ENCODE assay signal across 18 cellular contexts in the genomic region with DNA sequence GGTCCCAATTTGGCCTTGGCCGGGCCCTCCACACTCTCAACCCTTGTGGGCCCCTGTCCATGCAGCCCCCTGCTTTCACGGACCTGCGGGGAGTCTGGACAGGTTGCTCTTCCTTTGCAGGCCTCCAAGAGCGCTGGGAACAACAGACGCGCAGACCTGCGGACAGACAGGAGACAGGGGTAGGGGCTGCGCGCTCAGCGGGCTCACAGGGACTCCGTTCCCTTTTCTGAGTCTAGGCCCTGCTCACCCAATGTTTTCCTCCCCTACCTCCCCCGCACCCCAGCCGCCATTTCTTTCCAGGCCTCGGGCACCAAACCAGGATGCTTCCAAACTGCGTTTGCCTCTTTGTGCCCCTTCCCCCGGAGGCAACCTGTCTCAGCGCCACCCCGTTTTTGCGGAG. TPM values are rescaled to one million over a fixed set of nuclear protein-coding genes. Genes with fewer than 3 reads are reported as not detected.
"Had no signal": no experiment of that assay in that cellular context is flagged by ENCODE, and none has a peak within 500 bp of the region (broad histone marks: within the 10 kb centered on the region; RNA-seq: fewer than 3 reads in every experiment).

No MANE protein-coding gene starts in this region.

RNA-seq across cellular contexts. Expression of a gene that starts 0.7 kb away (rescaled TPM):
- total RNA-seq: activated B cell treated with CpG ODN at 0.5 μM for 24 hours; activated CD4-positive, alpha-beta memory T cell treated with anti-CD3 and anti-CD28 coated beads for 36 hours; activated CD4-positive, alpha-beta T cell treated with anti-CD3 and anti-CD28 coated beads, Interleukin-2, amount 10 ng/mL, durations not matched to agents 24 days and 14 days; activated CD8-positive, alpha-beta memory T cell treated with anti-CD3 and anti-CD28 coated beads for 36 hours; activated CD8-positive, alpha-beta T cell treated with anti-CD3 and anti-CD28 coated beads for 36 hours; activated naive CD4-positive, alpha-beta T cell treated with anti-CD3 and anti-CD28 coated beads for 36 hours; activated naive CD4-positive, alpha-beta T cell treated with anti-CD3 and anti-CD28 coated beads, Interleukin-2, amount 50 U/mL, for 72 hours; activated naive CD8-positive, alpha-beta T cell treated with anti-CD3 and anti-CD28 coated beads for 36 hours; activated T-cell treated with anti-CD3 and anti-CD28 coated beads, Interleukin-2, amount 50 U/mL, for 4 hours; activated T-helper 1 cell treated with anti-CD3 and anti-CD28 coated beads, Interleukin-12 subunit alpha, Interleukin-12 subunit beta, Interleukin-2, Interleukin-4 antibody, amounts not matched to agents 30 ng/mL and 10 ng/mL and 1 ng/mL, durations not matched to agents 14 hours and 24 hours and 36 hours; activated T-helper 17 cell treated with anti-CD3 and anti-CD28 coated beads, Interleukin-2, amount 50 U/mL, for 72 hours; astrocyte; body of pancreas; cardiac septum; T-cell; T-helper 1 cell treated with Interleukin-12 subunit alpha and Interleukin-12 subunit beta and Interleukin-4 antibody, amounts not matched to agents 30 ng/mL and 1 ng/mL, for 36 hours; T-helper 17 cell; T-helper 2 cell treated with Interferon-gamma antibody and Interleukin-4, amounts not matched to agents 100 ng/mL and 5 ng/mL, for 36 hours had no signal

RNA-seq across cellular contexts. Expression of a gene that starts 14.1 kb away (rescaled TPM):
- total RNA-seq: cardiac septum had no signal

RNA-seq across cellular contexts. Expression of a gene that starts 16.2 kb away (rescaled TPM):
- total RNA-seq: activated B cell treated with CpG ODN at 0.5 μM for 24 hours; activated CD4-positive, alpha-beta T cell treated with anti-CD3 and anti-CD28 coated beads, Interleukin-2, amount 10 ng/mL, durations not matched to agents 24 days and 14 days; activated CD8-positive, alpha-beta memory T cell treated with anti-CD3 and anti-CD28 coated beads for 36 hours; activated naive CD4-positive, alpha-beta T cell treated with anti-CD3 and anti-CD28 coated beads, Interleukin-2, amount 50 U/mL, for 72 hours; activated T-cell treated with anti-CD3 and anti-CD28 coated beads, Interleukin-2, amount 50 U/mL, for 4 hours; activated T-helper 1 cell treated with anti-CD3 and anti-CD28 coated beads, Interleukin-12 subunit alpha, Interleukin-12 subunit beta, Interleukin-2, Interleukin-4 antibody, amounts not matched to agents 30 ng/mL and 10 ng/mL and 1 ng/mL, durations not matched to agents 14 hours and 24 hours and 36 hours; T-helper 1 cell treated with Interleukin-12 subunit alpha and Interleukin-12 subunit beta and Interleukin-4 antibody, amounts not matched to agents 30 ng/mL and 1 ng/mL, for 36 hours; T-helper 2 cell treated with Interferon-gamma antibody and Interleukin-4, amounts not matched to agents 100 ng/mL and 5 ng/mL, for 36 hours had no signal
